ENCODE assay signal across 26 cellular contexts in the genomic region with DNA sequence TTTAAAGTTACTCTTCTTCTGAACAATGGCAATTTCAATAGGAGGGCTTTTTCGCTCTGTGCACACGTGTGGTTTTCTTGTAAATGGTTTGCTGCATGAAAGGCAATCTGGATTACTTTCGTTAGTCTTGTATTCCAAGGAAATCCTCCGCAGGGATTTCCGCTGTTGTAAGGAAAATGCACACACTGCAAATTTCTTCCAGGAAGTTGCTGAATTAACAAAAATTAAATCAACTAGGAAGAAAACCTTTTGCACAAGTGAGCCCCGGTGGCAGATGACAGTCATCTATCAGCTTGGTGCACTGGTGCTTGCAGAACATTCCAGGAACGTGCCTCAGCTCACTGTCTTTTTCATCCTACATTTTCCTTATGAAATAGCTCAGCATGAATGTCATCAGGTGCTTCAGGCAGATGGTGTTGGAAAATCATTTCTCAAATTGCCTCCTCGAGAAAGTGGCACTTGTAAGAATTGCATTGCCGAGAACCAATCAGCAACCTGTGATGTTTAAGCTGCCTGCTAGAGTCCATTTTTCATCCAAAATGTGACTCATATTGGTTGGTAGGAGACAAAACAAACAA.
DNase-seq lines count a peak whose midpoint lies in the region; ATAC-seq, FAIRE-seq and TF ChIP-seq lines count a peak whose summit lies in the region.
"Had no signal": no experiment of that assay in that cellular context is flagged by ENCODE, and none has a peak within 500 bp of the region (broad histone marks: within the 10 kb centered on the region; RNA-seq: fewer than 3 reads in every experiment).

No MANE protein-coding gene starts in this region.

- H3K27me3 ChIP-seq in A673 (replicated peaks; ENCODE audit: insufficient read depth, low read depth, low read length, poor library complexity) (no peaks in the 10 kb centered on the region), neural cell (ENCODE audit: insufficient read depth, low read depth, low read length) (no peaks in the 10 kb centered on the region)
- H3K27me3 ChIP-seq: BE2C, SJCRH30 had no signal

- no peak overlapping the region for H3K27ac Mint-ChIP-seq in HFFc6
- no peak overlapping the region for H3K27ac Mint-ChIP-seq in stimulated activated naive B cell treated with anti-CD40 and anti-IgM and Interleukin-4, amounts not matched to agents 10 μg/mL and 1 μg/mL and 100 μg/mL, for 72 hours
- H3K27ac Mint-ChIP-seq: GM23338 had no signal

- no peaks in the 10 kb centered on the region for H3K9me3 Mint-ChIP-seq in HFFc6
- H3K9me3 Mint-ChIP-seq in stimulated activated naive B cell treated with anti-CD40 and anti-IgM and Interleukin-4, amounts not matched to agents 10 μg/mL and 1 μg/mL and 100 μg/mL, for 72 hours: no peaks in the 10 kb centered on the region
- H3K9me3 Mint-ChIP-seq: GM23338 had no signal

- ATAC-seq in A549: no peak
- no peak for ATAC-seq in left cardiac atrium
- no peak for ATAC-seq in stimulated activated naive B cell treated with anti-CD40 and anti-IgM and Interleukin-4, amounts not matched to agents 10 μg/mL and 1 μg/mL and 100 μg/mL, for 72 hours (replicated peaks)
- ATAC-seq: GM23338, Right ventricle myocardium inferior had no signal

- no peaks in the 10 kb centered on the region for H3K4me1 ChIP-seq in A549
- no peaks in the 10 kb centered on the region for H3K4me1 ChIP-seq in A673 (ENCODE audit: insufficient read depth, low read length, poor library complexity, severe bottlenecking)
- H3K4me1 ChIP-seq: BE2C, HAP-1, SJCRH30 had no signal

- no peaks in the 10 kb centered on the region for H3F3A ChIP-seq in neural cell (ENCODE audit: insufficient read depth, low read length, poor library complexity, severe bottlenecking)

- H3K27me3 Mint-ChIP-seq in HFFc6 (ENCODE audit: insufficient read depth): no peaks in the 10 kb centered on the region
- H3K27me3 Mint-ChIP-seq in stimulated activated naive B cell treated with anti-CD40 and anti-IgM and Interleukin-4, amounts not matched to agents 10 μg/mL and 1 μg/mL and 100 μg/mL, for 72 hours: peaks cover 0 to 6% of the 10 kb centered on the region in 2 donors

- DNase-seq in A549 (ENCODE audit: low read depth in 1 of 2, low spot score in 1 of 2): no peak
- DNase-seq in A673 (ENCODE audit: low spot score): peak; percentile 6
- DNase-seq in astrocyte of the hippocampus (ENCODE audit: low read depth, low spot score): peak; percentile 4
- no peak for DNase-seq in left cardiac atrium
- no peak for DNase-seq in HFFc6
- DNase-seq in stimulated activated naive B cell treated with anti-CD40 and anti-IgM and Interleukin-4, amounts not matched to agents 10 μg/mL and 1 μg/mL and 100 μg/mL, for 72 hours: no peak
- DNase-seq: ACHN, BE2C, DMS153, KG1, MM.1S, NCI-H1048, NCI-H1417, NCI-H1694, NCI-H2029 treated with DMSO at 0.1 percent for 48 hours, NCI-H2171, NCI-H226, NCI-H510A, NCI-H774, SJCRH30 had no signal

- H2AFZ ChIP-seq in neural cell (ENCODE audit: low read depth, low read length): no peak overlapping the region
- H2AFZ ChIP-seq: GM23338, PC-9 had no signal

- POLR2A ChIA-PET in A549 (lab: Yijun Ruan, JAX): no interaction called here
- POLR2A ChIA-PET in A673 (lab: Charles Lee; ENCODE audit: low non-redundant PET): no interaction called here

- TF ChIP-seq RAD21 in A549 (conservative IDR thresholded peaks at IDR 0.05 in 1 of 2, IDR thresholded peaks at IDR 0.05 in 1 of 2) (no peak), neural cell (conservative IDR thresholded peaks at IDR 0.05) (no peak)

- H3K4me1 Mint-ChIP-seq in HFFc6 (ENCODE audit: low read depth): no peaks in the 10 kb centered on the region
- no peaks in the 10 kb centered on the region for H3K4me1 Mint-ChIP-seq in stimulated activated naive B cell treated with anti-CD40 and anti-IgM and Interleukin-4, amounts not matched to agents 10 μg/mL and 1 μg/mL and 100 μg/mL, for 72 hours
- H3K4me1 Mint-ChIP-seq: GM23338 had no signal

- no peak overlapping the region for H3K4me3 Mint-ChIP-seq in HFFc6
- H3K4me3 Mint-ChIP-seq in stimulated activated naive B cell treated with anti-CD40 and anti-IgM and Interleukin-4, amounts not matched to agents 10 μg/mL and 1 μg/mL and 100 μg/mL, for 72 hours: no peak overlapping the region
- H3K4me3 Mint-ChIP-seq: GM23338 had no signal

- TF ChIP-seq EP300 in A549 (IDR thresholded peaks at IDR 0.05) (no peak), neural cell (conservative IDR thresholded peaks at IDR 0.05; ENCODE audit: poor library complexity, severe bottlenecking) (no peak)

- TF ChIP-seq POLR2A in A549 (IDR thresholded peaks at IDR 0.05; ENCODE audit: low read length): no peak

- H3K27ac ChIP-seq in A549 (no peak overlapping the region), A673 (ENCODE audit: low read depth, low read length, poor library complexity, severe bottlenecking) (no peak overlapping the region), neural cell (ENCODE audit: low read length) (peak overlapping the region; percentile 68)
- H3K27ac ChIP-seq: PC-9, SJCRH30 had no signal

- no peaks in the 10 kb centered on the region for H3K9me2 ChIP-seq in neural cell (ENCODE audit: insufficient read depth, low read length)

- no peaks in the 10 kb centered on the region for H3K9me3 ChIP-seq in A549
- no peaks in the 10 kb centered on the region for H3K9me3 ChIP-seq in A673 (ENCODE audit: low read depth, low read length, poor library complexity, severe bottlenecking)
- no peaks in the 10 kb centered on the region for H3K9me3 ChIP-seq in neural cell (ENCODE audit: low read length)
- H3K9me3 ChIP-seq: BE2C, HAP-1, SJCRH30 had no signal

- 14% methylated on average over 9 of the region's 9 CpGs for WGBS in A549 (ENCODE audit: missing lambda C conversion rate)

- no peaks in the 10 kb centered on the region for H3K79me2 ChIP-seq in neural cell (replicated peaks; ENCODE audit: insufficient read depth, low read length)

- TF ChIP-seq CTCF in A549 (IDR thresholded peaks at IDR 0.05) (no peak), A673 (conservative IDR thresholded peaks at IDR 0.05; ENCODE audit: low read depth, low read length) (no peak), neural cell (IDR thresholded peaks at IDR 0.05; ENCODE audit: poor library complexity, severe bottlenecking) (no peak), HFFc6 (IDR thresholded peaks at IDR 0.05) (no peak)

- H4K20me1 ChIP-seq in neural cell (ENCODE audit: insufficient read depth): no peaks in the 10 kb centered on the region

- intact Hi-C loops in A673 (cut with micrococcal nuclease; ENCODE audit: unreplicated experiment): no loop called here
- intact Hi-C loops in left cardiac atrium (cut with DNase I): no loop called here

- H3K4me2 ChIP-seq in A549 (no peak overlapping the region), neural cell (ENCODE audit: low read length) (no peak overlapping the region)
- H3K4me2 ChIP-seq: GM23338, PC-9 had no signal

- no TSS peak for BruUV-seq in A673 (replicated peaks; lab: Mats Ljungman, UMichigan)

- H3K9ac ChIP-seq in neural cell (ENCODE audit: low read length): no peak overlapping the region

- no peak for FAIRE-seq in A549 (lab: Jason Lieb, UNC)
- FAIRE-seq: HTR-8/SVneo had no signal

- CTCF ChIA-PET in A549 (lab: Yijun Ruan, JAX) (no interaction called here), A673 (lab: Charles Lee) (no interaction called here)

- H3K36me3 Mint-ChIP-seq in HFFc6 (ENCODE audit: low read depth): no peaks in the 10 kb centered on the region
- H3K36me3 Mint-ChIP-seq in stimulated activated naive B cell treated with anti-CD40 and anti-IgM and Interleukin-4, amounts not matched to agents 10 μg/mL and 1 μg/mL and 100 μg/mL, for 72 hours: no peaks in the 10 kb centered on the region

- H3K4me3 ChIP-seq in A549 (no peak overlapping the region), A673 (ENCODE audit: low read depth, low read length, poor library complexity, severe bottlenecking) (no peak overlapping the region), neural cell (ENCODE audit: low read length) (no peak overlapping the region)
- H3K4me3 ChIP-seq: GM23338, HAP-1, PC-9, SJCRH30 had no signal

- H3K36me3 ChIP-seq in A673 (ENCODE audit: insufficient read depth, low read length, poor library complexity, severe bottlenecking) (no peaks in the 10 kb centered on the region), neural cell (ENCODE audit: insufficient read depth, low read length) (no peaks in the 10 kb centered on the region)
- H3K36me3 ChIP-seq: BE2C, HAP-1, SJCRH30 had no signal

TF ChIP-seq in A549, 52 proteins besides CTCF, POLR2A, EP300 and RAD21:
- TF ChIP-seq POLR2AphosphoS2 (conservative IDR thresholded peaks at IDR 0.05; ENCODE audit: low read length): no peak
- TF ChIP-seq MAFK (IDR thresholded peaks at IDR 0.05; ENCODE audit: partially characterized antibody): peak; percentile 50

TF ChIP-seq in neural cell, 6 proteins besides CTCF, POLR2A, EP300 and RAD21:
- TF ChIP-seq EZH2 (IDR thresholded peaks at IDR 0.05; ENCODE audit: borderline replicate concordance, insufficient read depth, low read length, poor library complexity, severe bottlenecking) (no peak), TAF1 (IDR thresholded peaks at IDR 0.05; ENCODE audit: low read depth) (no peak), SMC3 (conservative IDR thresholded peaks at IDR 0.05; ENCODE audit: poor library complexity) (no peak), MXI1 (conservative IDR thresholded peaks at IDR 0.05; ENCODE audit: poor library complexity, severe bottlenecking) (no peak), POLR2AphosphoS5 (IDR thresholded peaks at IDR 0.05) (peak; percentile 40)
- TF ChIP-seq, protein P1, sequence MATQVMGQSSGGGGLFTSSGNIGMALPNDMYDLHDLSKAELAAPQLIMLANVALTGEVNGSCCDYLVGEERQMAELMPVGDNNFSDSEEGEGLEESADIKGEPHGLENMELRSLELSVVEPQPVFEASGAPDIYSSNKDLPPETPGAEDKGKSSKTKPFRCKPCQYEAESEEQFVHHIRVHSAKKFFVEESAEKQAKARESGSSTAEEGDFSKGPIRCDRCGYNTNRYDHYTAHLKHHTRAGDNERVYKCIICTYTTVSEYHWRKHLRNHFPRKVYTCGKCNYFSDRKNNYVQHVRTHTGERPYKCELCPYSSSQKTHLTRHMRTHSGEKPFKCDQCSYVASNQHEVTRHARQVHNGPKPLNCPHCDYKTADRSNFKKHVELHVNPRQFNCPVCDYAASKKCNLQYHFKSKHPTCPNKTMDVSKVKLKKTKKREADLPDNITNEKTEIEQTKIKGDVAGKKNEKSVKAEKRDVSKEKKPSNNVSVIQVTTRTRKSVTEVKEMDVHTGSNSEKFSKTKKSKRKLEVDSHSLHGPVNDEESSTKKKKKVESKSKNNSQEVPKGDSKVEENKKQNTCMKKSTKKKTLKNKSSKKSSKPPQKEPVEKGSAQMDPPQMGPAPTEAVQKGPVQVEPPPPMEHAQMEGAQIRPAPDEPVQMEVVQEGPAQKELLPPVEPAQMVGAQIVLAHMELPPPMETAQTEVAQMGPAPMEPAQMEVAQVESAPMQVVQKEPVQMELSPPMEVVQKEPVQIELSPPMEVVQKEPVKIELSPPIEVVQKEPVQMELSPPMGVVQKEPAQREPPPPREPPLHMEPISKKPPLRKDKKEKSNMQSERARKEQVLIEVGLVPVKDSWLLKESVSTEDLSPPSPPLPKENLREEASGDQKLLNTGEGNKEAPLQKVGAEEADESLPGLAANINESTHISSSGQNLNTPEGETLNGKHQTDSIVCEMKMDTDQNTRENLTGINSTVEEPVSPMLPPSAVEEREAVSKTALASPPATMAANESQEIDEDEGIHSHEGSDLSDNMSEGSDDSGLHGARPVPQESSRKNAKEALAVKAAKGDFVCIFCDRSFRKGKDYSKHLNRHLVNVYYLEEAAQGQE (IDR thresholded peaks at IDR 0.05; ENCODE audit: borderline replicate concordance): peak; percentile 95

Comparison
In these comparisons a context has a peak if more than half of its experiments do, and no peak if none do; other contexts are left out.
1. DNase-seq: peak in A673 (single experiment) and astrocyte of the hippocampus (single experiment); none in A549 (0 of 2), left cardiac atrium (single experiment), HFFc6 (single experiment) and stimulated activated naive B cell treated with anti-CD40 and anti-IgM and Interleukin-4, amounts not matched to agents 10 μg/mL and 1 μg/mL and 100 μg/mL, for 72 hours (single experiment).